Comparison of ENCODE assay signal across 13 cellular contexts in the genomic region with DNA sequence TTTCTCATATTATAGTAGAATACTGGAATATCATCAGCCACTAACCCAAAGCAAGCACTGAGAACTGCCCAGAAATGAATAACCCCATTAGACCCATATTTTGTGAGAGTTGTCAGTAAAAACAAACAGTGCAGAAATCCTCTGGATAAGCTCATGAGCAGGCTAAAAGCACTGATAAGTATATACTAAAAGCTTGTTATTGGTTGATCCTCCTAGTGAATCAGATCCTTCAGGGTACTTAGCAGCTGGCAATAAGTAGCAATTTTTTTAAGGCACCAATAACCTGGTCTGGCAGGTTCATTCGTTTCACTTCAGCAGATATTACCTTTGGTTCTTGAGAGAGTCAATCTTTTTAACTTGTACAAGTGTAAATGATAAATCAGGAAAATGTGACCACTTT. TPM values are rescaled to one million over a fixed set of nuclear protein-coding genes. Genes with fewer than 3 reads are reported as not detected.
DNase-seq lines count a peak whose midpoint lies in the region; FAIRE-seq and TF ChIP-seq lines count a peak whose summit lies in the region.
"Had no signal": no experiment of that assay in that cellular context is flagged by ENCODE, and none has a peak within 500 bp of the region (broad histone marks: within the 10 kb centered on the region; RNA-seq: fewer than 3 reads in every experiment).

No MANE protein-coding gene starts in this region.

- TF ChIP-seq CTCF in bronchial epithelial cell (IDR thresholded peaks at IDR 0.05; ENCODE audit: insufficient read depth, low read length, severe bottlenecking): no peak
- TF ChIP-seq CTCF in tibial artery (IDR thresholded peaks at IDR 0.05): no peak

- H3K27ac ChIP-seq in HUES64 (ENCODE audit: low read depth, low read length) (no peak overlapping the region), mesenchymal stem cell (ENCODE audit: low read length, poor library complexity, severe bottlenecking) (no peak overlapping the region), tibial artery (peak overlapping the region; percentile 89 to 91)

- peaks cover 29% of the 10 kb centered on the region for H3K27me3 Mint-ChIP-seq in activated naive CD4-positive, alpha-beta T cell treated with anti-CD3 and anti-CD28 coated beads, Interleukin-2, amount 10 ng/mL, durations not matched to agents 7 days and 5 days

- no peaks in the 10 kb centered on the region for H3K27me3 ChIP-seq in HUES64 (ENCODE audit: insufficient read depth, low read length)
- H3K27me3 ChIP-seq in bronchial epithelial cell (ENCODE audit: control insufficient read depth, insufficient read depth, low read length): no peaks in the 10 kb centered on the region
- no peaks in the 10 kb centered on the region for H3K27me3 ChIP-seq in mesenchymal stem cell (ENCODE audit: control insufficient read depth in 1 of 2, insufficient read depth in 1 of 2, low read length in 2 of 2)
- H3K27me3 ChIP-seq in tibial artery: no peaks in the 10 kb centered on the region
- H3K27me3 ChIP-seq: MG63 had no signal

- H3K9me3 ChIP-seq in HUES64 (ENCODE audit: insufficient read depth, low read depth, low read length): no peaks in the 10 kb centered on the region
- H3K9me3 ChIP-seq in mesenchymal stem cell (ENCODE audit: control insufficient read depth, low read length): no peaks in the 10 kb centered on the region
- no peaks in the 10 kb centered on the region for H3K9me3 ChIP-seq in tibial artery
- H3K9me3 ChIP-seq: MG63 had no signal

- H2BK5ac ChIP-seq in mesenchymal stem cell (ENCODE audit: low read depth, low read length, poor library complexity, severe bottlenecking): no peak overlapping the region

- no peak overlapping the region for H3K18ac ChIP-seq in mesenchymal stem cell (ENCODE audit: low read depth in 1 of 2, low read length in 2 of 2)

- no peaks in the 10 kb centered on the region for H3K9me3 Mint-ChIP-seq in activated naive CD4-positive, alpha-beta T cell treated with anti-CD3 and anti-CD28 coated beads, Interleukin-2, amount 10 ng/mL, durations not matched to agents 7 days and 5 days
- H3K9me3 Mint-ChIP-seq: activated B cell treated with CpG ODN at 0.5 μM for 24 hours; activated naive CD4-positive, alpha-beta T cell treated with anti-CD3 and anti-CD28 coated beads, Interleukin-2, amount 50 U/mL, for 72 hours had no signal

- H4K91ac ChIP-seq in mesenchymal stem cell (ENCODE audit: low read length): no peak overlapping the region

- H3K4ac ChIP-seq in mesenchymal stem cell (ENCODE audit: low read depth in 1 of 2, low read length in 2 of 2): no peak overlapping the region

- peak; percentile 28 for DNase-seq in bronchial epithelial cell (ENCODE audit: low read depth)
- peak; percentile 17 for DNase-seq in mesenchymal stem cell
- DNase-seq in tibial artery: no peak
- no peak for DNase-seq in DMS153 treated with DMSO at 0.1 percent for 48 hours (lab: John Stamatoyannopoulos, UW; ENCODE audit: unreplicated experiment)
- DNase-seq in CD1c-positive myeloid dendritic cell (ENCODE audit: extremely low spot score): no peak
- no peak for DNase-seq in activated naive CD4-positive, alpha-beta T cell treated with anti-CD3 and anti-CD28 coated beads, Interleukin-2, amount 10 ng/mL, durations not matched to agents 7 days and 5 days
- DNase-seq: activated B cell treated with CpG ODN at 0.5 μM for 24 hours; CD8-positive, alpha-beta memory T cell; MG63; NCI-H2081 treated with DMSO at 0.1 percent for 48 hours; stimulated activated naive CD4-positive, alpha-beta T cell treated with Interleukin-2 at 50 U/mL for 16 hours had no signal

- H3K23ac ChIP-seq in mesenchymal stem cell (ENCODE audit: low read length in 2 of 2): no peak overlapping the region

- H3K4me1 ChIP-seq in HUES64 (ENCODE audit: insufficient read depth, low read length) (peaks cover 19% of the 10 kb centered on the region; the same call in 1 of the 2 replicates), mesenchymal stem cell (ENCODE audit: control insufficient read depth, insufficient read depth, low read depth, low read length) (peaks cover 5% of the 10 kb centered on the region), tibial artery (peaks cover 0 to 35% (median 5%) of the 10 kb centered on the region in 4 donors)

- peak overlapping the region; percentile 88; the same call in 1 of the 2 replicates for H3K9ac ChIP-seq in HUES64 (ENCODE audit: low read depth, low read length)
- no peak overlapping the region for H3K9ac ChIP-seq in mesenchymal stem cell (ENCODE audit: low read length)

- WGBS in HUES64: 95% methylated on average over 1 of the region's 1 CpG
- WGBS in mesenchymal stem cell: 100% methylated on average over 1 of the region's 1 CpG

- no peak overlapping the region for H2AFZ ChIP-seq in mesenchymal stem cell (ENCODE audit: low read depth, low read length)

- no peak overlapping the region for H3K27ac Mint-ChIP-seq in activated naive CD4-positive, alpha-beta T cell treated with anti-CD3 and anti-CD28 coated beads, Interleukin-2, amount 10 ng/mL, durations not matched to agents 7 days and 5 days
- H3K27ac Mint-ChIP-seq: activated B cell treated with CpG ODN at 0.5 μM for 24 hours; CD8-positive, alpha-beta memory T cell had no signal

- H3K14ac ChIP-seq in mesenchymal stem cell (ENCODE audit: low read length in 2 of 2): no peak overlapping the region

- H2BK15ac ChIP-seq in mesenchymal stem cell (ENCODE audit: low read depth, poor library complexity, severe bottlenecking): no peak overlapping the region

- CTCF ChIA-PET in activated naive CD4-positive, alpha-beta T cell treated with anti-CD3 and anti-CD28 coated beads, Interleukin-2, amount 10 ng/mL, durations not matched to agents 7 days and 5 days (lab: Charles Lee): no interaction called here

- H2AK5ac ChIP-seq in mesenchymal stem cell (ENCODE audit: low read length, severe bottlenecking): no peak overlapping the region

- H3K4me2 ChIP-seq in mesenchymal stem cell (ENCODE audit: low read length, poor library complexity, severe bottlenecking): peak overlapping the region; percentile 86

- H3K36me3 ChIP-seq in HUES64 (ENCODE audit: insufficient read depth, low read length): peaks cover 5% of the 10 kb centered on the region; the same call in 1 of the 2 replicates
- no peaks in the 10 kb centered on the region for H3K36me3 ChIP-seq in bronchial epithelial cell (ENCODE audit: control insufficient read depth, insufficient read depth, low read length)
- no peaks in the 10 kb centered on the region for H3K36me3 ChIP-seq in mesenchymal stem cell (ENCODE audit: control insufficient read depth in 1 of 2, insufficient read depth in 2 of 2, low read depth in 1 of 2, low read length in 2 of 2)
- no peaks in the 10 kb centered on the region for H3K36me3 ChIP-seq in tibial artery
- H3K36me3 ChIP-seq: MG63 had no signal

- peak overlapping the region; percentile 53; the same call in 1 of the 2 replicates for H3K4me3 ChIP-seq in HUES64 (ENCODE audit: low read length)
- H3K4me3 ChIP-seq in bronchial epithelial cell (ENCODE audit: low read depth, low read length): no peak overlapping the region
- no peak overlapping the region for H3K4me3 ChIP-seq in mesenchymal stem cell (ENCODE audit: insufficient read depth in 1 of 2, low read depth in 1 of 2, low read length in 2 of 2)
- peak overlapping the region; percentile 58 to 70 for H3K4me3 ChIP-seq in tibial artery

- H4K8ac ChIP-seq in mesenchymal stem cell (ENCODE audit: low read length): no peak overlapping the region

- H3K79me1 ChIP-seq in mesenchymal stem cell (replicated peaks; ENCODE audit: low read length, poor library complexity, severe bottlenecking): peaks cover 5% of the 10 kb centered on the region

- H2BK120ac ChIP-seq in mesenchymal stem cell (ENCODE audit: low read depth, low read length): no peak overlapping the region

- FAIRE-seq in bronchial epithelial cell (lab: Jason Lieb, UNC): no peak

- no peak overlapping the region for H2BK12ac ChIP-seq in mesenchymal stem cell (ENCODE audit: low read length in 2 of 2)

- no peak overlapping the region for H3K4me3 Mint-ChIP-seq in activated naive CD4-positive, alpha-beta T cell treated with anti-CD3 and anti-CD28 coated beads, Interleukin-2, amount 10 ng/mL, durations not matched to agents 7 days and 5 days
- H3K4me3 Mint-ChIP-seq: activated B cell treated with CpG ODN at 0.5 μM for 24 hours; CD8-positive, alpha-beta memory T cell had no signal

- H3K4me1 Mint-ChIP-seq in activated naive CD4-positive, alpha-beta T cell treated with anti-CD3 and anti-CD28 coated beads, Interleukin-2, amount 10 ng/mL, durations not matched to agents 7 days and 5 days: no peaks in the 10 kb centered on the region
- H3K4me1 Mint-ChIP-seq: activated B cell treated with CpG ODN at 0.5 μM for 24 hours; CD8-positive, alpha-beta memory T cell had no signal

- intact Hi-C loops in tibial artery (cut with DNase I; ENCODE audit: low total_unique reads): no loop called here

- H3K36me3 Mint-ChIP-seq in activated naive CD4-positive, alpha-beta T cell treated with anti-CD3 and anti-CD28 coated beads, Interleukin-2, amount 10 ng/mL, durations not matched to agents 7 days and 5 days: no peaks in the 10 kb centered on the region
- H3K36me3 Mint-ChIP-seq: activated naive CD4-positive, alpha-beta T cell treated with anti-CD3 and anti-CD28 coated beads, Interleukin-2, amount 50 U/mL, for 72 hours; CD8-positive, alpha-beta memory T cell had no signal

RNA-seq across cellular contexts. Expression of a gene that starts 1.2 kb away (rescaled TPM):
- 1.4 TPM for polyA plus RNA-seq in HUES64 (2013, experiment 1 of 2)
- 0.95 TPM for polyA plus RNA-seq in HUES64 (2013, experiment 2 of 2)
- 0.26 TPM in 1 of 2 replicates, not detected in the other for total RNA-seq in bronchial epithelial cell
- 0.65 TPM for polyA plus RNA-seq in mesenchymal stem cell (2013, experiment 1 of 2)
- polyA plus RNA-seq in mesenchymal stem cell (2013, experiment 2 of 2): 0.53 TPM
- total RNA-seq: activated B cell treated with CpG ODN at 0.5 μM for 24 hours; activated naive CD4-positive, alpha-beta T cell treated with anti-CD3 and anti-CD28 coated beads, Interleukin-2, amount 50 U/mL, for 72 hours; CD8-positive, alpha-beta memory T cell had no signal
- polyA plus RNA-seq: CD8-positive, alpha-beta memory T cell had no signal

Comparison
In these comparisons a context has a peak if more than half of its experiments do, and no peak if none do; other contexts are left out.
1. H3K27ac ChIP-seq: peak in tibial artery (2 of 2); none in HUES64 (single experiment) and mesenchymal stem cell (single experiment).
2. H3K4me3 ChIP-seq: peak in HUES64 (single experiment) and tibial artery (2 of 2); none in bronchial epithelial cell (single experiment) and mesenchymal stem cell (0 of 2).
3. DNase-seq: peak in bronchial epithelial cell (single experiment) and mesenchymal stem cell (single experiment); none in tibial artery (0 of 2), DMS153 treated with DMSO at 0.1 percent for 48 hours (single experiment), CD1c-positive myeloid dendritic cell (single experiment) and activated naive CD4-positive, alpha-beta T cell treated with anti-CD3 and anti-CD28 coated beads, Interleukin-2, amount 10 ng/mL, durations not matched to agents 7 days and 5 days (single experiment).